ENCODE assay signal across 1 cellular context in the genomic region with DNA sequence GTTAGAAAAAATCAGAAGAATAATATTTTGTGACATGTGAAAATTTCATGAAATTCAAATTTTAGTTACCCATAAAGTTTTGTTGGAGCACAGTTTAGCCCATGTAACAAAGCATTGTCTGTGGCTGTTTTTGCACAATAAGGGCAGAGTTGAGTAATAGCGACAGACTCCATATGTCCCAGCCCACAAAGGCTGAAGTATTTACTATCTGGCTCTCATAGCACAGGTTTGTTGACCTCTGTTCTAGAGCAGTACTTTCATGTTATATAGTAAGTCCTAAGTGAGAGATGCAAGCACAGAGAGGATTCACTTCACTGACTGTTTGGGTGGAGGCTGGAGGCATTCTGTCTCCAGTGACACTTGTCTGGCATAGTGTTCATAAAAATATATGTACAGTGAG.
A peak's percentile ranks its signal among the peaks of the same experiment; 100 is the strongest.
TF ChIP-seq lines count a peak whose summit lies in the region.

No MANE protein-coding gene starts in this region.

TF ChIP-seq in HepG2, 621 proteins besides CTCF, POLR2A, EP300 and RAD21 (continued from another document and continues in another):
- TF ChIP-seq THRA (CRISPR knock-in tag; IDR thresholded peaks at IDR 0.05; ENCODE audit: borderline replicate concordance) (peak; percentile 89), SSRP1 (CRISPR knock-in tag; IDR thresholded peaks at IDR 0.05) (peak; percentile 69; the same call in 1 of the 2 replicates), NR2F2 (IDR thresholded peaks at IDR 0.05; ENCODE audit: borderline replicate concordance, low read depth) (peak; percentile 77), NFAT5 (CRISPR knock-in tag; IDR thresholded peaks at IDR 0.05) (no peak), CHD4 (IDR thresholded peaks at IDR 0.05; ENCODE audit: borderline replicate concordance, low read length) (0 out of 2 replicates have a peak, but pooled peaks have one; percentile 33), ZNF263 (CRISPR knock-in tag; IDR thresholded peaks at IDR 0.05) (no peak), HNF4G (IDR thresholded peaks at IDR 0.05; ENCODE audit: borderline replicate concordance, low read depth, low read length) (peak; percentile 17; the same call in 1 of the 2 replicates), HNF4G (CRISPR knock-in tag; IDR thresholded peaks at IDR 0.05; ENCODE audit: borderline replicate concordance, low read depth) (no peak), NONO (IDR thresholded peaks at IDR 0.05) (no peak), NONO (CRISPR knock-in tag; conservative IDR thresholded peaks at IDR 0.05) (no peak), ZNF281 (CRISPR knock-in tag; IDR thresholded peaks at IDR 0.05; ENCODE audit: borderline replicate concordance) (peak; percentile 40; the same call in 1 of the 2 replicates), SP2 (CRISPR knock-in tag; IDR thresholded peaks at IDR 0.05) (no peak), ZNF614 (CRISPR knock-in tag; IDR thresholded peaks at IDR 0.05; ENCODE audit: borderline replicate concordance) (peak; percentile 86; the same call in 1 of the 2 replicates), ZNF550 (CRISPR knock-in tag; IDR thresholded peaks at IDR 0.05; ENCODE audit: borderline replicate concordance) (no peak), DDIT3 (CRISPR knock-in tag; IDR thresholded peaks at IDR 0.05) (no peak), NCOR1 (IDR thresholded peaks at IDR 0.05; ENCODE audit: borderline replicate concordance, low read length) (peak; percentile 87; the same call in 1 of the 2 replicates), MIER2 (CRISPR knock-in tag; IDR thresholded peaks at IDR 0.05) (peak; percentile 69; the same call in 1 of the 2 replicates)
- TF ChIP-seq, protein P1, sequence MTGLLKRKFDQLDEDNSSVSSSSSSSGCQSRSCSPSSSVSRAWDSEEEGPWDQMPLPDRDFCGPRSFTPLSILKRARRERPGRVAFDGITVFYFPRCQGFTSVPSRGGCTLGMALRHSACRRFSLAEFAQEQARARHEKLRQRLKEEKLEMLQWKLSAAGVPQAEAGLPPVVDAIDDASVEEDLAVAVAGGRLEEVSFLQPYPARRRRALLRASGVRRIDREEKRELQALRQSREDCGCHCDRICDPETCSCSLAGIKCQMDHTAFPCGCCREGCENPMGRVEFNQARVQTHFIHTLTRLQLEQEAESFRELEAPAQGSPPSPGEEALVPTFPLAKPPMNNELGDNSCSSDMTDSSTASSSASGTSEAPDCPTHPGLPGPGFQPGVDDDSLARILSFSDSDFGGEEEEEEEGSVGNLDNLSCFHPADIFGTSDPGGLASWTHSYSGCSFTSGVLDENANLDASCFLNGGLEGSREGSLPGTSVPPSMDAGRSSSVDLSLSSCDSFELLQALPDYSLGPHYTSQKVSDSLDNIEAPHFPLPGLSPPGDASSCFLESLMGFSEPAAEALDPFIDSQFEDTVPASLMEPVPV (CRISPR knock-in tag; IDR thresholded peaks at IDR 0.05) = no peak
- TF ChIP-seq, protein P2, sequence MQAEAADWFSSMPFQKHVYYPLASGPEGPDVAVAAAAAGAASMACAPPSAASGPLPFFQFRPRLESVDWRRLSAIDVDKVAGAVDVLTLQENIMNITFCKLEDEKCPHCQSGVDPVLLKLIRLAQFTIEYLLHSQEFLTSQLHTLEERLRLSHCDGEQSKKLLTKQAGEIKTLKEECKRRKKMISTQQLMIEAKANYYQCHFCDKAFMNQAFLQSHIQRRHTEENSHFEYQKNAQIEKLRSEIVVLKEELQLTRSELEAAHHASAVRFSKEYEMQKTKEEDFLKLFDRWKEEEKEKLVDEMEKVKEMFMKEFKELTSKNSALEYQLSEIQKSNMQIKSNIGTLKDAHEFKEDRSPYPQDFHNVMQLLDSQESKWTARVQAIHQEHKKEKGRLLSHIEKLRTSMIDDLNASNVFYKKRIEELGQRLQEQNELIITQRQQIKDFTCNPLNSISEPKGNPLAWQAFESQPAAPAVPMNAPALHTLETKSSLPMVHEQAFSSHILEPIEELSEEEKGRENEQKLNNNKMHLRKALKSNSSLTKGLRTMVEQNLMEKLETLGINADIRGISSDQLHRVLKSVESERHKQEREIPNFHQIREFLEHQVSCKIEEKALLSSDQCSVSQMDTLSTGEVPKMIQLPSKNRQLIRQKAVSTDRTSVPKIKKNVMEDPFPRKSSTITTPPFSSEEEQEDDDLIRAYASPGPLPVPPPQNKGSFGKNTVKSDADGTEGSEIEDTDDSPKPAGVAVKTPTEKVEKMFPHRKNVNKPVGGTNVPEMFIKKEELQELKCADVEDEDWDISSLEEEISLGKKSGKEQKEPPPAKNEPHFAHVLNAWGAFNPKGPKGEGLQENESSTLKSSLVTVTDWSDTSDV (CRISPR knock-in tag; IDR thresholded peaks at IDR 0.05) = no peak
- TF ChIP-seq, protein P3, sequence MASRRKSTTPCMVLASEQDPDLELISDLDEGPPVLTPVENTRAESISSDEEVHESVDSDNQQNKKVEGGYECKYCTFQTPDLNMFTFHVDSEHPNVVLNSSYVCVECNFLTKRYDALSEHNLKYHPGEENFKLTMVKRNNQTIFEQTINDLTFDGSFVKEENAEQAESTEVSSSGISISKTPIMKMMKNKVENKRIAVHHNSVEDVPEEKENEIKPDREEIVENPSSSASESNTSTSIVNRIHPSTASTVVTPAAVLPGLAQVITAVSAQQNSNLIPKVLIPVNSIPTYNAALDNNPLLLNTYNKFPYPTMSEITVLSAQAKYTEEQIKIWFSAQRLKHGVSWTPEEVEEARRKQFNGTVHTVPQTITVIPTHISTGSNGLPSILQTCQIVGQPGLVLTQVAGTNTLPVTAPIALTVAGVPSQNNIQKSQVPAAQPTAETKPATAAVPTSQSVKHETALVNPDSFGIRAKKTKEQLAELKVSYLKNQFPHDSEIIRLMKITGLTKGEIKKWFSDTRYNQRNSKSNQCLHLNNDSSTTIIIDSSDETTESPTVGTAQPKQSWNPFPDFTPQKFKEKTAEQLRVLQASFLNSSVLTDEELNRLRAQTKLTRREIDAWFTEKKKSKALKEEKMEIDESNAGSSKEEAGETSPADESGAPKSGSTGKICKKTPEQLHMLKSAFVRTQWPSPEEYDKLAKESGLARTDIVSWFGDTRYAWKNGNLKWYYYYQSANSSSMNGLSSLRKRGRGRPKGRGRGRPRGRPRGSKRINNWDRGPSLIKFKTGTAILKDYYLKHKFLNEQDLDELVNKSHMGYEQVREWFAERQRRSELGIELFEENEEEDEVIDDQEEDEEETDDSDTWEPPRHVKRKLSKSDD (CRISPR knock-in tag; IDR thresholded peaks at IDR 0.05; ENCODE audit: low read depth) = 0 out of 2 replicates have a peak, but pooled peaks have one; percentile 46
- TF ChIP-seq, protein P4, sequence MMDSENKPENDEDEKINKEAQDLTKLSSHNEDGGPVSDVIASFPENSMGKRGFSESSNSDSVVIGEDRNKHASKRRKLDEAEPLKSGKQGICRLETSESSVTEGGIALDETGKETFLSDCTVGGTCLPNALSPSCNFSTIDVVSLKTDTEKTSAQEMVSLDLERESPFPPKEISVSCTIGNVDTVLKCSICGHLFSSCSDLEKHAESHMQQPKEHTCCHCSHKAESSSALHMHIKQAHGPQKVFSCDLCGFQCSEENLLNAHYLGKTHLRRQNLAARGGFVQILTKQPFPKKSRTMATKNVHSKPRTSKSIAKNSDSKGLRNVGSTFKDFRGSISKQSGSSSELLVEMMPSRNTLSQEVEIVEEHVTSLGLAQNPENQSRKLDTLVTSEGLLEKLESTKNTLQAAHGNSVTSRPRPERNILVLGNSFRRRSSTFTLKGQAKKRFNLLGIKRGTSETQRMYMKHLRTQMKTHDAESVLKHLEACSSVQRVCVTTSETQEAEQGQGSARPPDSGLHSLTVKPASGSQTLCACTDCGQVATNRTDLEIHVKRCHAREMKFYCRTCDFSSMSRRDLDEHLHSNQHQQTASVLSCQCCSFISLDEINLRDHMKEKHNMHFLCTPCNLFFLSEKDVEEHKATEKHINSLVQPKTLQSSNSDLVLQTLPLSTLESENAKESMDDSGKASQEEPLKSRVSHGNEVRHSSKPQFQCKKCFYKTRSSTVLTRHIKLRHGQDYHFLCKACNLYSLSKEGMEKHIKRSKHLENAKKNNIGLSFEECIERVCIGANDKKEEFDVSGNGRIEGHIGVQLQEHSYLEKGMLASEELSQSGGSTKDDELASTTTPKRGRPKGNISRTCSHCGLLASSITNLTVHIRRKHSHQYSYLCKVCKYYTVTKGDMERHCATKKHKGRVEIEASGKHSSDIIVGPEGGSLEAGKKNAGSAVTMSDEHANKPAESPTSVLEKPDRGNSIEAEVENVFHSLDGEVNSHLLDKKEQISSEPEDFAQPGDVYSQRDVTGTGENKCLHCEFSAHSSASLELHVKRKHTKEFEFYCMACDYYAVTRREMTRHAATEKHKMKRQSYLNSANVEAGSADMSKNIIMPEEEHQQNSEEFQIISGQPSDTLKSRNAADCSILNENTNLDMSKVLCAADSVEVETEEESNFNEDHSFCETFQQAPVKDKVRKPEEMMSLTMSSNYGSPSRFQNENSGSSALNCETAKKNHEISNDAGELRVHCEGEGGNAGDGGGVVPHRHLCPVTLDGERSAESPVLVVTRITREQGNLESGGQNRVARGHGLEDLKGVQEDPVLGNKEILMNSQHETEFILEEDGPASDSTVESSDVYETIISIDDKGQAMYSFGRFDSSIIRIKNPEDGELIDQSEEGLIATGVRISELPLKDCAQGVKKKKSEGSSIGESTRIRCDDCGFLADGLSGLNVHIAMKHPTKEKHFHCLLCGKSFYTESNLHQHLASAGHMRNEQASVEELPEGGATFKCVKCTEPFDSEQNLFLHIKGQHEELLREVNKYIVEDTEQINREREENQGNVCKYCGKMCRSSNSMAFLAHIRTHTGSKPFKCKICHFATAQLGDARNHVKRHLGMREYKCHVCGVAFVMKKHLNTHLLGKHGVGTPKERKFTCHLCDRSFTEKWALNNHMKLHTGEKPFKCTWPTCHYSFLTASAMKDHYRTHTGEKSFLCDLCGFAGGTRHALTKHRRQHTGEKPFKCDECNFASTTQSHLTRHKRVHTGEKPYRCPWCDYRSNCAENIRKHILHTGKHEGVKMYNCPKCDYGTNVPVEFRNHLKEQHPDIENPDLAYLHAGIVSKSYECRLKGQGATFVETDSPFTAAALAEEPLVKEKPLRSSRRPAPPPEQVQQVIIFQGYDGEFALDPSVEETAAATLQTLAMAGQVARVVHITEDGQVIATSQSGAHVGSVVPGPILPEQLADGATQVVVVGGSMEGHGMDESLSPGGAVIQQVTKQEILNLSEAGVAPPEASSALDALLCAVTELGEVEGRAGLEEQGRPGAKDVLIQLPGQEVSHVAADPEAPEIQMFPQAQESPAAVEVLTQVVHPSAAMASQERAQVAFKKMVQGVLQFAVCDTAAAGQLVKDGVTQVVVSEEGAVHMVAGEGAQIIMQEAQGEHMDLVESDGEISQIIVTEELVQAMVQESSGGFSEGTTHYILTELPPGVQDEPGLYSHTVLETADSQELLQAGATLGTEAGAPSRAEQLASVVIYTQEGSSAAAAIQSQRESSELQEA (CRISPR knock-in tag; IDR thresholded peaks at IDR 0.05; ENCODE audit: not compliant biosample characterization) = no peak
